In genomic region chr1:15758537-15758936, GRCh38 we compare ENCODE assay signal across 8 cellular contexts. TPM values are rescaled to one million over a fixed set of nuclear protein-coding genes. Genes with fewer than 3 reads are reported as not detected.
DNase-seq lines count a peak whose midpoint lies in the region; ATAC-seq, FAIRE-seq and TF ChIP-seq lines count a peak whose summit lies in the region.

Gene FBLIM1 (plus strand): TSS chr1:15758795. CDS start chr1:15764984, 6,189 bp downstream.

- H3K27me3 ChIP-seq in H9 (ENCODE audit: insufficient read depth, low read length) = no peaks in the 10 kb centered on the region
- no peaks in the 10 kb centered on the region for H3K27me3 ChIP-seq in pancreas

- no peak within 1 kb of the TSS for H4K91ac ChIP-seq in H9 (ENCODE audit: insufficient read length, low read depth, low read length)

- no peak within 1 kb of the TSS for H4K8ac ChIP-seq in H9 (replicated peaks; ENCODE audit: insufficient read length, low read depth, low read length)

- H3K36me3 Mint-ChIP-seq in H9 (ENCODE audit: insufficient read depth in 1 of 3, low read depth in 3 of 3) = peaks cover 5 to 11% (median 11%) of the 10 kb centered on the region in 3 experiments; a peak in 6 of 7 replicates
- H3K36me3 Mint-ChIP-seq in WTC11 = peaks cover 5% of the 10 kb centered on the region

- no peak within 1 kb of the TSS for H3K56ac ChIP-seq in H9 (ENCODE audit: insufficient read length, low read depth, low read length)

- no peak within 1 kb of the TSS for H2BK15ac ChIP-seq in H9 (ENCODE audit: low read depth, low read length)

- peak within 1 kb of the TSS; percentile 90 for H3K18ac ChIP-seq in H9 (ENCODE audit: insufficient read length, low read depth, low read length)

- H3K79me1 ChIP-seq in H9 (ENCODE audit: insufficient read depth, low read depth, low read length, poor library complexity, severe bottlenecking) = no peaks in the 10 kb centered on the region

- H3K23ac ChIP-seq in H9 (ENCODE audit: insufficient read length, low read depth, low read length) = no peak within 1 kb of the TSS

- H4K5ac ChIP-seq in H9 (ENCODE audit: insufficient read length, low read depth, low read length) = no peak within 1 kb of the TSS

- H3K9me3 Mint-ChIP-seq in H9 (no peaks in the 10 kb centered on the region), WTC11 (0 out of 2 replicates have a peak, but pooled peaks cover 3% of the 10 kb centered on the region)

- H3K9me3 ChIP-seq in H9 (ENCODE audit: control insufficient read depth, low read depth, low read length) (no peaks in the 10 kb centered on the region), pancreas (no peaks in the 10 kb centered on the region)

- DNase-seq in H9 = peak; percentile 68
- DNase-seq in WTC11 (ENCODE audit: low spot score) = peak; percentile 80
- no peak for DNase-seq in Right ventricle myocardium superior
- peak in 3 of 6 donors; percentile 34 to 74 (median 63) for DNase-seq in pancreas
- no peak for DNase-seq in activated CD8-positive, alpha-beta memory T cell treated with anti-CD3 and anti-CD28 coated beads, Interleukin-2, amount 50 U/mL, for 48 hours
- DNase-seq in activated effector memory CD4-positive, alpha-beta T cell treated with Interleukin-2 at 50 U/mL for 16 hours = no peak

- H3K36me3 ChIP-seq in pancreas = no peaks in the 10 kb centered on the region

- intact Hi-C loops in Right ventricle myocardium superior (cut with DNase I) = no loop called here
- intact Hi-C loops in pancreas (cut with DNase I) = no loop called here

- ATAC-seq in WTC11 (peak; percentile 36), Right ventricle myocardium superior (ENCODE audit: poor library complexity) (peak; percentile 49), pancreas (peak; percentile 41 to 66 (median 59)), HG02852 (IDR thresholded peaks at IDR 0.05; ENCODE audit: unreplicated experiment) (no peak), HG03460 (IDR thresholded peaks at IDR 0.05; ENCODE audit: unreplicated experiment) (no peak)

- POLR2A ChIA-PET in WTC11 (lab: Charles Lee) = no interaction called here

- no peak within 1 kb of the TSS for H3T11ph ChIP-seq in H9 (ENCODE audit: low read length)

- peak within 1 kb of the TSS; percentile 89 for H3K4me2 ChIP-seq in H9 (ENCODE audit: insufficient read depth, insufficient read length, low read length)

- no peak for FAIRE-seq in pancreas (lab: Jason Lieb, UNC)

- peaks cover 14% of the 10 kb centered on the region for H3K23me2 ChIP-seq in H9 (ENCODE audit: insufficient read length, low read depth, low read length, poor library complexity, severe bottlenecking)

- peak within 1 kb of the TSS; percentile 84 to 89 for H3K4me3 Mint-ChIP-seq in H9
- H3K4me3 Mint-ChIP-seq in WTC11 = peak within 1 kb of the TSS; percentile 91

- H3K4me1 Mint-ChIP-seq in H9 (peaks cover 40 to 49% of the 10 kb centered on the region in 2 experiments), WTC11 (peaks cover 46% of the 10 kb centered on the region)

- peak within 1 kb of the TSS; percentile 93 for H3K14ac ChIP-seq in H9 (ENCODE audit: insufficient read depth, low read length)

- WGBS in H9 (ENCODE audit: extremely low coverage, insufficient read length, low lambda C conversion rate) = no CpG with 5 or more reads among the region's 49 CpGs
- WGBS in pancreas, 2 donors = 0 to 1% methylated on average over 13 to 46 of the region's 49 CpGs

- no peak within 1 kb of the TSS for H2BK20ac ChIP-seq in H9 (ENCODE audit: low read depth, low read length, poor library complexity, severe bottlenecking)

- H2AK5ac ChIP-seq in H9 (ENCODE audit: insufficient read length, low read length) = no peak within 1 kb of the TSS

- H2BK12ac ChIP-seq in H9 (ENCODE audit: insufficient read length, low read depth, low read length) = no peak within 1 kb of the TSS

- H3K4ac ChIP-seq in H9 (ENCODE audit: low read depth, low read length) = peak within 1 kb of the TSS; percentile 71

- H3K27ac ChIP-seq in H9 (ENCODE audit: insufficient read length, low read depth, low read length) (no peak within 1 kb of the TSS), pancreas (peak within 1 kb of the TSS in 3 of 4 donors; percentile 1 to 60 (median 10))

- TF ChIP-seq CTCF in H9 (conservative IDR thresholded peaks at IDR 0.05) (no peak), WTC11 (IDR thresholded peaks at IDR 0.05) (no peak), pancreas (IDR thresholded peaks at IDR 0.05) (no peak)

- peaks cover 18% of the 10 kb centered on the region; the same call in 1 of the 2 replicates for H3K4me1 ChIP-seq in H9 (ENCODE audit: insufficient read depth, low read length)
- H3K4me1 ChIP-seq in pancreas = peaks cover 0 to 4% (median 0%) of the 10 kb centered on the region in 3 donors

- H3K27ac Mint-ChIP-seq in H9 = peak within 1 kb of the TSS in 2 of 3 experiments; percentile 85 to 97; a peak in 5 of 7 replicates
- H3K27ac Mint-ChIP-seq in WTC11 = peak within 1 kb of the TSS; percentile 83

- no peak within 1 kb of the TSS for H2BK120ac ChIP-seq in H9 (ENCODE audit: low read depth, low read length, poor library complexity, severe bottlenecking)

- CTCF ChIA-PET in WTC11 (lab: Charles Lee) = interaction anchor here (2.5 to 4.7 kb wide), 2 partner anchors 17 to 26 kb away, joined by 10 to 20 read pairs; no protein-coding TSS in a partner anchor

- peaks cover 21% of the 10 kb centered on the region; the same call in 1 of the 2 replicates for H3K79me2 ChIP-seq in H9 (ENCODE audit: insufficient read depth, low read length)

- H3K27me3 Mint-ChIP-seq in H9 (ENCODE audit: low read depth) (peaks cover 18% of the 10 kb centered on the region), WTC11 (ENCODE audit: low read depth) (no peaks in the 10 kb centered on the region)

- H2BK5ac ChIP-seq in H9 (ENCODE audit: insufficient read length, low read length) = no peak within 1 kb of the TSS

- no peak within 1 kb of the TSS for H2AFZ ChIP-seq in H9 (ENCODE audit: low read length)

- H3K4me3 ChIP-seq in pancreas = peak within 1 kb of the TSS; percentile 63 to 88 (median 76)

- peak within 1 kb of the TSS; percentile 76 for H3K9ac ChIP-seq in H9 (ENCODE audit: extremely low read depth, insufficient read length, low read length)

- no peaks in the 10 kb centered on the region for H4K20me1 ChIP-seq in H9 (ENCODE audit: control insufficient read depth, insufficient read depth, insufficient read length)

TF ChIP-seq in WTC11, 78 proteins besides CTCF, POLR2A, EP300 and RAD21:
- TF ChIP-seq TP53 (CRISPR knock-in tag; IDR thresholded peaks at IDR 0.05) (no peak), SMAD4 (CRISPR knock-in tag; IDR thresholded peaks at IDR 0.05) (no peak), PRRX2 (CRISPR knock-in tag; IDR thresholded peaks at IDR 0.05) (no peak), PREB (CRISPR knock-in tag; IDR thresholded peaks at IDR 0.05; ENCODE audit: borderline replicate concordance) (no peak), E2F4 (CRISPR knock-in tag; IDR thresholded peaks at IDR 0.05; ENCODE audit: borderline replicate concordance, low read depth) (no peak), SP1 (CRISPR knock-in tag; conservative IDR thresholded peaks at IDR 0.05) (0 out of 2 replicates have a peak, but pooled peaks have one; percentile 13)

RNA-seq across cellular contexts. Expression of gene FBLIM1, which starts in this region (rescaled TPM):
- total RNA-seq in H9 (2021) (64.7 and 66.8 TPM in 2 replicates), WTC11 (2021) (70.9 to 78.3 TPM (median 76.6 TPM) in 3 replicates), Right ventricle myocardium superior (99.1 TPM), pancreas (10 to 100 TPM; 22.2 to 61.5 (median 29.4) TPM)
- 10 to 100 TPM; 20.4 to 36.8 TPM for polyA plus RNA-seq in pancreas

Comparison
In these comparisons a context has a peak if more than half of its experiments do, and no peak if none do; other contexts are left out.
1. DNase-seq: peak in H9 (single experiment) and WTC11 (single experiment); none in Right ventricle myocardium superior (single experiment), activated CD8-positive, alpha-beta memory T cell treated with anti-CD3 and anti-CD28 coated beads, Interleukin-2, amount 50 U/mL, for 48 hours (single experiment) and activated effector memory CD4-positive, alpha-beta T cell treated with Interleukin-2 at 50 U/mL for 16 hours (single experiment).
2. ATAC-seq: peak in WTC11 (single experiment), Right ventricle myocardium superior (single experiment) and pancreas (4 of 4); none in HG02852 (single experiment) and HG03460 (single experiment).